In the genomic region with DNA sequence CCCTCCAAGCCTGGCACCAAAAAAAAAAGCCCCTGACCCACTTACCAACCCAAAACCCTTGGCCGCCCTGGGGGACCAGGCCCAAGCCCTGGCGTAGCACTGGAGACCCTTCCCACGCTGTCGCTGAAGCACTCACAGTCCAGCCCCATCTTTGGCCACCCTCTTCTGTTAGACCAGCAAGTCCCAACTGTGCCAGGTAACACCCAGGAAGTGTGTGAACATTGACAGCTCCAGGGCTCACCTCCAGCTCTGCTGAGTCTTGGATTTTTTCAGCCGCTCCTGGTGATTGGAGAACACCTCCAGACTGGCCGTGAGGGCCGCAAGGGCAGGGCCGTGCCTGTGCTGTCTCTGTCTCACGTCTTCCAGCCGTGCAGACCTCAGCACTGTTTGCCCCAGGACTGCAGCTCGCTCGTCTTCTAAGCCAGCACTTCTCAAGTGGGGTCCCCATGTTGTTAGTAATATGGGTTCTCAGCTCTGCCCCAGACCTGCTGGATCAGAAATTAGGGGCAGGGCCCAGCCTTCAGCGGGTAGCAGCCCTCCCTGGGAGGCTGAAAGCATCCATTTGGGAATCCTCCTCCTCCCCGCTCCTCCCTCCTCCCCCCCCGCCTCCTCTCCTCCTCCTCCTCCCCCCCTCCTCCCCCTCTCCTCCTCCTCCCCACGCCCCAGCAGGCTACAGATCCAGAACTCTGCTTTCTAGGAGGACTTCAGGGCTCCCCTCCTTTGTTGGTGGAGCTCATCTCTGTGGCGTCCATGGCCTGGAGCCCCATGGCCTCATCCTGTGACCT, we compare ENCODE assay signal across 13 cellular contexts. TPM values are rescaled to one million over a fixed set of nuclear protein-coding genes. Genes with fewer than 3 reads are reported as not detected.
DNase-seq lines count a peak whose midpoint lies in the region; ATAC-seq, FAIRE-seq and TF ChIP-seq lines count a peak whose summit lies in the region.
"Had no signal": no experiment of that assay in that cellular context is flagged by ENCODE, and none has a peak within 500 bp of the region (broad histone marks: within the 10 kb centered on the region; RNA-seq: fewer than 3 reads in every experiment).

No MANE protein-coding gene starts in this region.

- peak; percentile 3 for DNase-seq in DND-41
- peak; percentile 0 for DNase-seq in GM12865 (ENCODE audit: low read depth)
- DNase-seq in H1 (ENCODE audit: low read depth in 1 of 2, low spot score in 2 of 2) = peak in 1 of 2 experiments; percentile 43
- no peak for DNase-seq in neuronal stem cell (ENCODE audit: low spot score)
- no peak for DNase-seq in H54 (ENCODE audit: insufficient read length, low spot score)
- DNase-seq: brain microvascular endothelial cell, foreskin melanocyte, psoas muscle, T-helper 1 cell had no signal

- H3K9me3 ChIP-seq in DND-41 (ENCODE audit: insufficient read depth, low read length, severe bottlenecking) (no peaks in the 10 kb centered on the region), H1 (ENCODE audit: insufficient read depth in 2 of 2, low read depth in 1 of 2, low read length in 1 of 2) (no peaks in the 10 kb centered on the region), neuronal stem cell (replicated peaks in 1 of 2; ENCODE audit: control insufficient read depth in 2 of 2, insufficient read depth in 1 of 2, low read depth in 1 of 2, low read length in 2 of 2) (no peaks in the 10 kb centered on the region)
- H3K9me3 ChIP-seq: psoas muscle, tibial nerve had no signal

- H2BK120ac ChIP-seq in H1 (replicated peaks; ENCODE audit: low read depth, low read length) = no peak overlapping the region
- H2BK120ac ChIP-seq in neuronal stem cell (ENCODE audit: low read depth, low read length) = no peak overlapping the region

- FAIRE-seq in H1 (lab: Jason Lieb, UNC) (no peak), H54 (lab: Jason Lieb, UNC) (no peak)

- H2BK15ac ChIP-seq in H1 (ENCODE audit: low read length) (no peak overlapping the region), neuronal stem cell (ENCODE audit: low read length) (no peak overlapping the region)

- no peaks in the 10 kb centered on the region for H3K27me3 ChIP-seq in DND-41 (ENCODE audit: insufficient read depth, low read length, poor library complexity)
- H3K27me3 ChIP-seq in H1 (replicated peaks in 1 of 4; ENCODE audit: control insufficient read depth in 3 of 4, extremely low read depth in 1 of 4, insufficient read depth in 3 of 4, low read length in 3 of 4) = no peaks in the 10 kb centered on the region
- H3K27me3 ChIP-seq in neuronal stem cell (ENCODE audit: control insufficient read depth in 3 of 3, insufficient read depth in 3 of 3, low read depth in 1 of 3, low read length in 3 of 3) = no peaks in the 10 kb centered on the region
- H3K27me3 ChIP-seq: brain microvascular endothelial cell, tibial nerve had no signal

- CTCF ChIA-PET in H1 (lab: Charles Lee; ENCODE audit: partially characterized antibody) = interaction anchor here (1.1 to 4.3 kb wide), 5 partner anchors 11 to 229 kb away, joined by 3 to 16 read pairs (median 5); a partner anchor contains a TSS

- H3K9ac ChIP-seq in DND-41 (ENCODE audit: low read depth, low read length) (no peak overlapping the region), H1 (replicated peaks in 1 of 4; ENCODE audit: extremely low read depth in 1 of 4, low read depth in 3 of 4, low read length in 3 of 4) (no peak overlapping the region), neuronal stem cell (ENCODE audit: low read depth, low read length, poor library complexity) (no peak overlapping the region)

- no peak overlapping the region for H3K4me2 ChIP-seq in DND-41 (ENCODE audit: insufficient read depth, low read length)
- no peak overlapping the region for H3K4me2 ChIP-seq in H1 (ENCODE audit: insufficient read depth in 1 of 2, low read depth in 2 of 2, low read length in 2 of 2)
- H3K4me2 ChIP-seq in neuronal stem cell (ENCODE audit: insufficient read depth, low read length, poor library complexity, severe bottlenecking) = no peak overlapping the region

- H3K23ac ChIP-seq in H1 (ENCODE audit: insufficient read length) (no peak overlapping the region), neuronal stem cell (ENCODE audit: low read depth, low read length, poor library complexity) (peak overlapping the region; percentile 73)

- no peak overlapping the region for H3K18ac ChIP-seq in H1 (ENCODE audit: extremely low read depth, low read length)
- peak overlapping the region; percentile 41 for H3K18ac ChIP-seq in neuronal stem cell (ENCODE audit: low read length)

- no peak overlapping the region for H4K8ac ChIP-seq in H1 (ENCODE audit: extremely low read depth, insufficient read depth, low read length)
- H4K8ac ChIP-seq in neuronal stem cell (ENCODE audit: low read depth, low read length) = peak overlapping the region; percentile 6

- H3K79me1 ChIP-seq in H1 (ENCODE audit: low read depth, low read length) (no peaks in the 10 kb centered on the region), neuronal stem cell (ENCODE audit: low read depth, low read length) (no peaks in the 10 kb centered on the region)

- peaks cover 4% of the 10 kb centered on the region; the same call in 1 of the 2 replicates for H4K20me1 ChIP-seq in DND-41 (ENCODE audit: insufficient read depth, low read length)
- H4K20me1 ChIP-seq in H1 (replicated peaks in 1 of 2; ENCODE audit: control insufficient read depth in 1 of 2, insufficient read depth in 2 of 2, low read length in 2 of 2) = peaks cover 0 to 2% of the 10 kb centered on the region in 2 experiments

- H3K36me3 ChIP-seq in DND-41 (ENCODE audit: insufficient read depth, low read length) (peaks cover 23% of the 10 kb centered on the region), H1 (ENCODE audit: control insufficient read depth in 2 of 4, insufficient read depth in 4 of 4, low read length in 3 of 4) (no peaks in the 10 kb centered on the region), neuronal stem cell (replicated peaks in 1 of 2; ENCODE audit: control insufficient read depth in 2 of 2, insufficient read depth in 2 of 2, low read length in 2 of 2) (peaks cover 0 to 2% of the 10 kb centered on the region in 2 donors)
- H3K36me3 ChIP-seq: brain microvascular endothelial cell had no signal

- no peak overlapping the region for H3K14ac ChIP-seq in H1 (ENCODE audit: insufficient read length)
- H3K14ac ChIP-seq in neuronal stem cell (ENCODE audit: low read length) = no peak overlapping the region

- no peak for TF ChIP-seq RAD21 in H1 (IDR thresholded peaks at IDR 0.05 in 1 of 2, conservative IDR thresholded peaks at IDR 0.05 in 1 of 2; ENCODE audit: low read depth in 2 of 2, low read length in 2 of 2)

- H3K27ac ChIP-seq in DND-41 (ENCODE audit: low read length) (no peak overlapping the region), H1 (ENCODE audit: low read depth, low read length) (no peak overlapping the region), neuronal stem cell (replicated peaks; ENCODE audit: low read length) (no peak overlapping the region)
- H3K27ac ChIP-seq: brain microvascular endothelial cell, psoas muscle, tibial nerve had no signal

- H4K5ac ChIP-seq in H1 (ENCODE audit: insufficient read length, low read depth, low read length) = no peak overlapping the region

- H2BK5ac ChIP-seq in H1 (ENCODE audit: low read depth, low read length) (0 out of 2 replicates have a peak overlapping the region, but pooled peaks have one; percentile 21), neuronal stem cell (ENCODE audit: low read length) (no peak overlapping the region)

- H3K56ac ChIP-seq in H1 (replicated peaks; ENCODE audit: insufficient read length, low read depth, low read length) = no peak overlapping the region

- H3K4me3 ChIP-seq in DND-41 (ENCODE audit: low read depth in 1 of 2, low read length in 2 of 2) (no peak overlapping the region), GM12865 (ENCODE audit: low read depth, low read length) (no peak overlapping the region), H1 (ENCODE audit: extremely low read depth in 1 of 4, insufficient read depth in 2 of 4, low read depth in 3 of 4, low read length in 4 of 4) (no peak overlapping the region), neuronal stem cell (ENCODE audit: low read length in 2 of 2) (no peak overlapping the region)
- H3K4me3 ChIP-seq: psoas muscle, tibial nerve had no signal

- no peaks in the 10 kb centered on the region for H3K23me2 ChIP-seq in H1 (ENCODE audit: low read depth, low read length)

- no peak overlapping the region for H4K91ac ChIP-seq in H1 (replicated peaks; ENCODE audit: insufficient read length, low read length)
- H4K91ac ChIP-seq in neuronal stem cell (ENCODE audit: low read depth, low read length, poor library complexity) = no peak overlapping the region

- H3K4me1 ChIP-seq in DND-41 (ENCODE audit: insufficient read depth, low read length) = no peaks in the 10 kb centered on the region
- no peaks in the 10 kb centered on the region; a peak in 1 of 7 replicates for H3K4me1 ChIP-seq in H1 (replicated peaks in 1 of 4; ENCODE audit: control insufficient read depth in 3 of 4, insufficient read depth in 4 of 4, low read length in 3 of 4)
- H3K4me1 ChIP-seq in neuronal stem cell (ENCODE audit: control insufficient read depth in 2 of 2, insufficient read depth in 1 of 2, low read depth in 1 of 2, low read length in 2 of 2) = peaks cover 0 to 5% of the 10 kb centered on the region in 2 donors
- H3K4me1 ChIP-seq: psoas muscle, tibial nerve had no signal

- TF ChIP-seq POLR2A in H1 (IDR thresholded peaks at IDR 0.05; ENCODE audit: control extremely low read depth in 1 of 2, low read depth in 2 of 2, low read length in 2 of 2) (no peak), H54 (IDR thresholded peaks at IDR 0.05; ENCODE audit: low read depth, low read length) (no peak)

- TF ChIP-seq EP300 in H1 (IDR thresholded peaks at IDR 0.05; ENCODE audit: borderline replicate concordance in 1 of 2, low read depth in 2 of 2, low read length in 2 of 2) = no peak

- H2BK12ac ChIP-seq in H1 (ENCODE audit: low read depth, low read length) = no peak overlapping the region
- H2BK12ac ChIP-seq in neuronal stem cell (ENCODE audit: low read length) = no peak overlapping the region

- H2AFZ ChIP-seq in DND-41 (ENCODE audit: low read depth, low read length) (no peak overlapping the region), H1 (ENCODE audit: low read length) (no peak overlapping the region), neuronal stem cell (ENCODE audit: low read length) (no peak overlapping the region)

- TF ChIP-seq CTCF in DND-41 (IDR thresholded peaks at IDR 0.05; ENCODE audit: borderline replicate concordance, extremely low read depth, low read length, poor library complexity, severe bottlenecking) (no peak), GM12865 (IDR thresholded peaks at IDR 0.05; ENCODE audit: insufficient read depth, low read depth, low read length, missing control alignments) (no peak), H1 (IDR thresholded peaks at IDR 0.05; ENCODE audit: control extremely low read depth in 1 of 3, insufficient read depth in 1 of 3, low read depth in 1 of 3, low read length in 3 of 3) (no peak)

- POLR2A ChIA-PET in H1 (lab: Charles Lee; ENCODE audit: partially characterized antibody) = interaction anchor here (1.1 to 10.9 kb wide), 8 partner anchors 9 to 132 kb away, joined by 3 to 188 read pairs (median 6); a partner anchor contains a TSS

- ATAC-seq in DND-41 (ENCODE audit: insufficient read depth, low read depth) (no peak), HG03442 (IDR thresholded peaks at IDR 0.05; ENCODE audit: unreplicated experiment) (no peak), GM18907 (IDR thresholded peaks at IDR 0.05; ENCODE audit: unreplicated experiment) (no peak)
- ATAC-seq: Panc1, psoas muscle had no signal

- 95% methylated on average over 13 of the region's 17 CpGs; no CpG with 5 or more reads in 1 of the 2 experiments for WGBS in H1 (ENCODE audit: extremely low coverage in 1 of 2, insufficient coverage in 1 of 2, insufficient read length in 1 of 2, insufficient replicate concordance in 2 of 2, low coverage in 1 of 2, low lambda C conversion rate in 2 of 2, missing lambda C conversion rate in 1 of 2), 2 experiments
- no CpG with 5 or more reads among the region's 17 CpGs for WGBS in neuronal stem cell (ENCODE audit: extremely low coverage in 2 of 2, insufficient read length in 2 of 2, insufficient replicate concordance in 1 of 2), 2 donors

- H3K4ac ChIP-seq in H1 (replicated peaks; ENCODE audit: insufficient read length, low read depth, low read length) = no peak overlapping the region
- no peak overlapping the region for H3K4ac ChIP-seq in neuronal stem cell (ENCODE audit: low read length)

- H2BK20ac ChIP-seq in H1 (ENCODE audit: low read length) = no peak overlapping the region

- no peaks in the 10 kb centered on the region for H3K79me2 ChIP-seq in DND-41 (ENCODE audit: insufficient read depth, low read length)
- no peaks in the 10 kb centered on the region for H3K79me2 ChIP-seq in H1 (ENCODE audit: control insufficient read depth in 1 of 2, insufficient read depth in 2 of 2, low read length in 2 of 2)

- H2AK5ac ChIP-seq in H1 (ENCODE audit: low read depth, low read length) (no peak overlapping the region), neuronal stem cell (ENCODE audit: low read depth, low read length) (no peak overlapping the region)

RNA-seq across cellular contexts. Expression of a gene that starts 18.1 kb away (rescaled TPM):
- 26.7 and 26.8 TPM in 2 replicates for total RNA-seq in H1 (2021; fragmentation: NEBNext Ultra II Directional; extraction: Animal tissue kit (Norgen Biotek cat#: 25700))
- polyA plus RNA-seq in H1 (2011; rRNA removed) = 12.4 and 26.3 TPM in 2 replicates
- 20.2 TPM for polyA plus RNA-seq in H1 (2011; cell fraction: cytosol; rRNA removed)
- 166 TPM for polyA plus RNA-seq in H1 (2011; cell fraction: nucleus; rRNA removed)
- polyA plus RNA-seq in H1 (2012, experiment 1 of 2) = 30.4 to 43.7 TPM (median 40.6 TPM) in 4 replicates
- 20.7 TPM for polyA plus RNA-seq in H1 (2012, experiment 2 of 2)
- polyA plus RNA-seq in H1 (2013, experiment 1 of 2) = 16.9 TPM
- 14.3 TPM for polyA plus RNA-seq in H1 (2013, experiment 2 of 2)
- polyA minus RNA-seq in H1 (2011; rRNA and poly(A)+ RNA removed) = 7.0 and 9.4 TPM in 2 replicates
- polyA minus RNA-seq in H1 (2011; cell fraction: cytosol; rRNA and poly(A)+ RNA removed) = 9.7 TPM
- 37.9 TPM for polyA minus RNA-seq in H1 (2011; cell fraction: nucleus; rRNA and poly(A)+ RNA removed)
- polyA plus RNA-seq in neuronal stem cell (2013, experiment 1 of 2) = 21.4 TPM
- 19.5 TPM for polyA plus RNA-seq in neuronal stem cell (2013, experiment 2 of 2)

RNA-seq across cellular contexts. Expression of a gene that starts 59.6 kb away (rescaled TPM):
- total RNA-seq in H1 (2021; fragmentation: NEBNext Ultra II Directional; extraction: Animal tissue kit (Norgen Biotek cat#: 25700)) = 61.6 and 64.4 TPM in 2 replicates
- 45.2 and 45.3 TPM in 2 replicates for polyA plus RNA-seq in H1 (2011; rRNA removed)
- polyA plus RNA-seq in H1 (2011; cell fraction: cytosol; rRNA removed) = 87.2 TPM
- 65.1 TPM for polyA plus RNA-seq in H1 (2011; cell fraction: nucleus; rRNA removed)
- polyA plus RNA-seq in H1 (2012, experiment 1 of 2) = 67.7 to 88.0 TPM (median 78.0 TPM) in 4 replicates
- 9.0 TPM for polyA plus RNA-seq in H1 (2012, experiment 2 of 2)
- polyA plus RNA-seq in H1 (2013, experiment 1 of 2) = 60.8 TPM
- 50.5 TPM for polyA plus RNA-seq in H1 (2013, experiment 2 of 2)
- 45.0 and 48.5 TPM in 2 replicates for polyA minus RNA-seq in H1 (2011; rRNA and poly(A)+ RNA removed)
- polyA minus RNA-seq in H1 (2011; cell fraction: cytosol; rRNA and poly(A)+ RNA removed) = 32.7 TPM
- 46.7 TPM for polyA minus RNA-seq in H1 (2011; cell fraction: nucleus; rRNA and poly(A)+ RNA removed)
- 45.1 TPM for polyA plus RNA-seq in neuronal stem cell (2013, experiment 1 of 2)
- polyA plus RNA-seq in neuronal stem cell (2013, experiment 2 of 2) = 45.7 TPM

Comparison
In these comparisons a context has a peak if more than half of its experiments do, and no peak if none do; other contexts are left out.
1. DNase-seq: peak in DND-41 (single experiment) and GM12865 (single experiment); none in neuronal stem cell (single experiment) and H54 (single experiment).